In genomic region chr22:38176170-38176741, GRCh38 we compare ENCODE assay signal across 8 cellular contexts. TPM values are rescaled to one million over a fixed set of nuclear protein-coding genes. Genes with fewer than 3 reads are reported as not detected.
DNase-seq lines count a peak whose midpoint lies in the region; ATAC-seq and TF ChIP-seq lines count a peak whose summit lies in the region.

No MANE protein-coding gene starts in this region.

- H3K9me3 ChIP-seq in endodermal cell (ENCODE audit: control insufficient read depth, low read length) = no peaks in the 10 kb centered on the region

- H3K27me3 Mint-ChIP-seq in endodermal cell (ENCODE audit: insufficient read depth) = no peaks in the 10 kb centered on the region

- ATAC-seq in HG03135 (IDR thresholded peaks at IDR 0.05; ENCODE audit: unreplicated experiment) = no peak

- H3K4me1 Mint-ChIP-seq in endodermal cell = peaks cover 28% of the 10 kb centered on the region

- peak overlapping the region; percentile 30 for H3K27ac Mint-ChIP-seq in endodermal cell

- DNase-seq in DMS 273 (lab: John Stamatoyannopoulos, UW; ENCODE audit: unreplicated experiment) = peak; percentile 53
- no peak for DNase-seq in DMS 273 treated with DMSO at 0.1 percent for 48 hours (lab: John Stamatoyannopoulos, UW)
- DNase-seq in UCSD-AML1 (lab: John Stamatoyannopoulos, UW; ENCODE audit: unreplicated experiment) = peak; percentile 90
- no peak for DNase-seq in endodermal cell
- DNase-seq in non-pigmented ciliary epithelial cell (ENCODE audit: low read depth) = peak; percentile 36
- no peak for DNase-seq in 8988T
- no peak for DNase-seq in stimulated activated CD4-positive, alpha-beta T cell treated with anti-CD3 and anti-CD28 coated beads, Interleukin-15, amount 100 ng/mL, for 24 hours

- H3K36me3 Mint-ChIP-seq in endodermal cell (ENCODE audit: low read depth) = peaks cover 6% of the 10 kb centered on the region

- H3K4me3 Mint-ChIP-seq in endodermal cell = no peak overlapping the region

- 88 to 90% methylated on average over 12 to 14 of the region's 14 CpGs for WGBS in endodermal cell (ENCODE audit: insufficient coverage in 1 of 2, insufficient read length in 1 of 2), 2 experiments

- TF ChIP-seq CTCF in endodermal cell (conservative IDR thresholded peaks at IDR 0.05) = no peak

- H3K36me3 ChIP-seq in endodermal cell (ENCODE audit: control insufficient read depth, insufficient read depth, low read length) = no peaks in the 10 kb centered on the region

- H3K9me3 Mint-ChIP-seq in endodermal cell = no peaks in the 10 kb centered on the region

- peaks cover 6% of the 10 kb centered on the region for H3K4me1 ChIP-seq in endodermal cell (ENCODE audit: control insufficient read depth, insufficient read depth, low read length)

- H3K27me3 ChIP-seq in endodermal cell (ENCODE audit: control insufficient read depth, insufficient read depth, low read length, poor library complexity, severe bottlenecking) = no peaks in the 10 kb centered on the region

- no peak overlapping the region for H3K9ac ChIP-seq in endodermal cell (ENCODE audit: extremely low read depth, low read length, poor library complexity, severe bottlenecking)

- no peak overlapping the region for H3K27ac ChIP-seq in endodermal cell (ENCODE audit: low read depth, low read length)

- no peak overlapping the region for H3K4me3 ChIP-seq in endodermal cell (ENCODE audit: low read length)

RNA-seq across cellular contexts. Expression of gene PLA2G6, which starts 5.4 kb away (rescaled TPM):
- 10 to 100 TPM; 60.6 to 60.7 TPM for total RNA-seq in endodermal cell
- 31.7 TPM for polyA plus RNA-seq in endodermal cell (2013, experiment 1 of 2)
- polyA plus RNA-seq in endodermal cell (2013, experiment 2 of 2) = 25.3 TPM

RNA-seq across cellular contexts. Expression of gene MAFF, which starts 25.5 kb away (rescaled TPM):
- total RNA-seq in endodermal cell = 1 to 10 TPM; 4.7 to 5.5 TPM
- 6.1 TPM for polyA plus RNA-seq in endodermal cell (2013, experiment 1 of 2)
- 5.5 TPM for polyA plus RNA-seq in endodermal cell (2013, experiment 2 of 2)

Comparison
In these comparisons a context has a peak if more than half of its experiments do, and no peak if none do; other contexts are left out.
1. DNase-seq: peak in DMS 273 (single experiment), UCSD-AML1 (single experiment) and non-pigmented ciliary epithelial cell (single experiment); none in DMS 273 treated with DMSO at 0.1 percent for 48 hours (single experiment), endodermal cell (single experiment), 8988T (single experiment) and stimulated activated CD4-positive, alpha-beta T cell treated with anti-CD3 and anti-CD28 coated beads, Interleukin-15, amount 100 ng/mL, for 24 hours (single experiment).